Comparison of ENCODE assay signal across 8 cellular contexts in genomic region chr1:193539731-193540459, GRCh38.
A peak's percentile ranks its signal among the peaks of the same experiment; 100 is the strongest.
DNase-seq lines count a peak whose midpoint lies in the region; ATAC-seq and TF ChIP-seq lines count a peak whose summit lies in the region.

No MANE protein-coding gene starts in this region.

- peak overlapping the region; percentile 84 for H3K27ac ChIP-seq in OCI-LY1 (ENCODE audit: low read depth, low read length, poor library complexity, severe bottlenecking)
- no peak overlapping the region for H3K27ac ChIP-seq in ascending aorta

- H3K4me2 ChIP-seq in OCI-LY1 (ENCODE audit: low read length): peak overlapping the region; percentile 77

- no peaks in the 10 kb centered on the region for H3K79me2 ChIP-seq in OCI-LY1 (ENCODE audit: insufficient read depth, low read length)

- no peaks in the 10 kb centered on the region for H3K9me2 ChIP-seq in OCI-LY1 (ENCODE audit: low read depth, low read length)

- no peaks in the 10 kb centered on the region for H3K27me3 Mint-ChIP-seq in natural killer cell (ENCODE audit: low read depth in 2 of 2)

- H3K4me1 ChIP-seq in OCI-LY1 (ENCODE audit: insufficient read depth, low read length, severe bottlenecking) (peaks cover 66% of the 10 kb centered on the region), ascending aorta (no peaks in the 10 kb centered on the region)

- peak overlapping the region; percentile 37 for H2AFZ ChIP-seq in OCI-LY1 (ENCODE audit: low read length)

- no peaks in the 10 kb centered on the region for H4K20me1 ChIP-seq in OCI-LY1 (ENCODE audit: insufficient read depth, low read length)

- ATAC-seq in GM18873 (IDR thresholded peaks at IDR 0.05; ENCODE audit: low FRiP score, unreplicated experiment) (peak; percentile 55), HG02623 (IDR thresholded peaks at IDR 0.05; ENCODE audit: unreplicated experiment) (peak; percentile 46), natural killer cell (peak; percentile 59 to 63 (median 61))

- no peak for DNase-seq in natural killer cell
- DNase-seq in NCI-H2107 treated with DMSO at 0.1 percent for 48 hours (lab: John Stamatoyannopoulos, UW; ENCODE audit: unreplicated experiment): no peak
- no peak for DNase-seq in AG08395 (ENCODE audit: low spot score)
- DNase-seq in ascending aorta (ENCODE audit: low spot score in 2 of 2): no peak
- no peak for DNase-seq in DMS114 treated with DMSO at 0.1 percent for 48 hours (lab: John Stamatoyannopoulos, UW; ENCODE audit: unreplicated experiment)

- H3K9me3 ChIP-seq in OCI-LY1 (ENCODE audit: low read length): no peaks in the 10 kb centered on the region
- no peaks in the 10 kb centered on the region for H3K9me3 ChIP-seq in ascending aorta

- H3K27ac Mint-ChIP-seq in natural killer cell: peak overlapping the region; percentile 62 to 85

- peak overlapping the region; percentile 57 for H3K9ac ChIP-seq in OCI-LY1 (ENCODE audit: low read length)

- no peaks in the 10 kb centered on the region for H3K36me3 Mint-ChIP-seq in natural killer cell

- peaks cover 15 to 22% of the 10 kb centered on the region in 2 donors for H3K4me1 Mint-ChIP-seq in natural killer cell

- H3K4me3 ChIP-seq in OCI-LY1 (ENCODE audit: low read depth, low read length, poor library complexity, severe bottlenecking) (peak overlapping the region; percentile 49), ascending aorta (no peak overlapping the region)

- H3K36me3 ChIP-seq in OCI-LY1 (ENCODE audit: insufficient read depth, low read length) (no peaks in the 10 kb centered on the region), ascending aorta (no peaks in the 10 kb centered on the region)

- no peaks in the 10 kb centered on the region for H3K9me3 Mint-ChIP-seq in natural killer cell

- TF ChIP-seq CTCF in OCI-LY1 (IDR thresholded peaks at IDR 0.05; ENCODE audit: low read length): no peak
- no peak for TF ChIP-seq CTCF in natural killer cell (IDR thresholded peaks at IDR 0.05)
- TF ChIP-seq CTCF in ascending aorta (IDR thresholded peaks at IDR 0.05): no peak

- intact Hi-C loops in natural killer cell (cut with micrococcal nuclease): no loop called here
- intact Hi-C loops in ascending aorta (cut with DNase I): no loop called here

- H3K27me3 ChIP-seq in OCI-LY1 (ENCODE audit: insufficient read depth, low read length): no peaks in the 10 kb centered on the region
- H3K27me3 ChIP-seq in ascending aorta: no peaks in the 10 kb centered on the region

- H3F3A ChIP-seq in OCI-LY1 (ENCODE audit: insufficient read depth, low read length): no peaks in the 10 kb centered on the region

- peak overlapping the region; percentile 70 for H3K4me3 Mint-ChIP-seq in natural killer cell
